In the genomic region with DNA sequence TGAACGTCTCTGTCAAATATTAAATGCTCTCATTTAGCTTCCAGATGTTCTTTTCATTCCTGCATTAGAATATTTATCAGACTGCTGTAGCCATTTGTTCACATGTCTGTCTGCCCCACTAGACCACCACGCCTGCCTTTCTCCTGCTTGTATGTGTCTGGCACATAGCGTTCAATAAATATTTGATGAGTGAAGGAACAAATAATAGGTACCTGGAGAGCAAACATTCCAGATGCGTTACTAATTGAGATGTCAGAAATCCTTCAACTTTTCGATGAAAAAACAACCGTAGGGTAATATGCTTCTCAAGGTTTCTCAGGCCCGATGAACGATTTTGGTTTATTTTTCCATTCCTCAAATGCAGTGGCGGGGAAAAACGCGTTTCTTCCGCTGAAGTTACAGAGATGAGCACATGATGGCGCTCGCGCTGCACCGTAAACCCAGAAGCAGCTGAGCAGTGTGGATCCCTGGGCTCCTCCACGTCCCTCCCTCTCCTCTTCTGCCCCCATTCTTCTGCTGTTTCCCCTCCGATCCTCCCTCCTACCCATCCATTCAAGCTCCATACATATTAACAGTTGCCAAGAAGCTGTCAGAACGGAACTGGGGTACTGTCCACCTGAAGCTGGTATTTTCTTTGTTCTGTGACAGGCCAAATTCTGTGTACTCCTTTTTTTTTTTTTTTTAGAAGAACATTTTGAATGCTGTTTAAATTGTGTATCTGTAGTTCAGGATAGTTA, we compare ENCODE assay signal across 8 cellular contexts.
DNase-seq lines count a peak whose midpoint lies in the region; ATAC-seq and TF ChIP-seq lines count a peak whose summit lies in the region.

No MANE protein-coding gene starts in this region.

- no peaks in the 10 kb centered on the region for H3K27me3 Mint-ChIP-seq in immature natural killer cell (ENCODE audit: low read depth in 3 of 3)
- no peaks in the 10 kb centered on the region for H3K27me3 Mint-ChIP-seq in CD8-positive, alpha-beta memory T cell

- H3K4me1 Mint-ChIP-seq in immature natural killer cell = no peaks in the 10 kb centered on the region
- H3K4me1 Mint-ChIP-seq in CD8-positive, alpha-beta memory T cell = no peaks in the 10 kb centered on the region

- H3K27ac Mint-ChIP-seq in immature natural killer cell = no peak overlapping the region
- peak overlapping the region in 1 of 8 donors; percentile 3 for H3K27ac Mint-ChIP-seq in CD8-positive, alpha-beta memory T cell

- peaks cover 7 to 47% (median 13%) of the 10 kb centered on the region in 6 donors for H3K9me3 Mint-ChIP-seq in immature natural killer cell
- peaks cover 2 to 36% (median 15%) of the 10 kb centered on the region in 5 donors for H3K9me3 Mint-ChIP-seq in CD8-positive, alpha-beta memory T cell

- H3K36me3 ChIP-seq in HAP-1 (replicated peaks) = no peaks in the 10 kb centered on the region
- H3K36me3 ChIP-seq in CD8-positive, alpha-beta memory T cell (ENCODE audit: insufficient read depth, low read length) = no peaks in the 10 kb centered on the region

- DNase-seq in D341Med (ENCODE audit: low spot score) (peak; percentile 88), HAP-1 (ENCODE audit: low spot score in 2 of 2) (peak; percentile 80 to 81), NCI-H2227 treated with DMSO at 0.1 percent for 48 hours (lab: John Stamatoyannopoulos, UW) (peak; percentile 94), astrocyte of the cerebellum (ENCODE audit: low read depth) (peak; percentile 44), hippocampal formation (lab: John Stamatoyannopoulos, UW) (peak; percentile 26 to 68), sciatic nerve (ENCODE audit: low spot score) (peak; percentile 77), immature natural killer cell (no peak)
- DNase-seq in CD8-positive, alpha-beta memory T cell = no peak

- H3K27me3 ChIP-seq in HAP-1 (ENCODE audit: low read depth) = no peaks in the 10 kb centered on the region
- no peaks in the 10 kb centered on the region for H3K27me3 ChIP-seq in CD8-positive, alpha-beta memory T cell (ENCODE audit: insufficient read depth, low read length, poor library complexity, severe bottlenecking)

- H3K4me3 Mint-ChIP-seq in immature natural killer cell = no peak overlapping the region
- H3K4me3 Mint-ChIP-seq in CD8-positive, alpha-beta memory T cell = no peak overlapping the region

- peak; percentile 93 for ATAC-seq in sciatic nerve

- no peaks in the 10 kb centered on the region for H3K36me3 Mint-ChIP-seq in immature natural killer cell
- no peaks in the 10 kb centered on the region for H3K36me3 Mint-ChIP-seq in CD8-positive, alpha-beta memory T cell

- TF ChIP-seq CTCF in astrocyte of the cerebellum (IDR thresholded peaks at IDR 0.05; ENCODE audit: low read depth, low read length, missing control alignments) = peak; percentile 80

- no peaks in the 10 kb centered on the region for H3K9me3 ChIP-seq in HAP-1
- no peaks in the 10 kb centered on the region for H3K9me3 ChIP-seq in CD8-positive, alpha-beta memory T cell (ENCODE audit: low read length)

- CTCF ChIA-PET in CD8-positive, alpha-beta memory T cell (lab: Charles Lee) = no interaction called here

- H3K4me1 ChIP-seq in HAP-1 = no peaks in the 10 kb centered on the region
- no peaks in the 10 kb centered on the region for H3K4me1 ChIP-seq in CD8-positive, alpha-beta memory T cell (ENCODE audit: insufficient read depth, low read length)

- intact Hi-C loops in sciatic nerve (cut with DNase I) = no loop called here

- H3K27ac ChIP-seq in CD8-positive, alpha-beta memory T cell (ENCODE audit: low read depth, low read length) = no peak overlapping the region

- no peak overlapping the region for H3K4me3 ChIP-seq in HAP-1
- H3K4me3 ChIP-seq in astrocyte of the cerebellum (ENCODE audit: low read depth, low read length) = peak overlapping the region; percentile 30
- H3K4me3 ChIP-seq in CD8-positive, alpha-beta memory T cell (ENCODE audit: low read length) = no peak overlapping the region

- POLR2A ChIA-PET in CD8-positive, alpha-beta memory T cell (lab: Charles Lee) = interaction anchor here (0.6 kb wide), 1 partner anchor 1199 kb away, joined by 7 read pairs; no protein-coding TSS in a partner anchor

- in situ Hi-C loops in HAP-1 (cut with MboI; ENCODE audit: low sequenced_read_pairs) (loop anchor here (25.0 kb wide), 1 partner anchor 1403 kb away; no protein-coding TSS in a partner anchor), astrocyte of the cerebellum (cut with HindIII; ENCODE audit: low sequenced_read_pairs) (loop anchor here (5.0 kb wide), 1 partner anchor 53 kb away; no protein-coding TSS in a partner anchor)

Comparison
In these comparisons a context has a peak if more than half of its experiments do, and no peak if none do; other contexts are left out.
1. DNase-seq: peak in D341Med (single experiment), HAP-1 (2 of 2), NCI-H2227 treated with DMSO at 0.1 percent for 48 hours (single experiment), astrocyte of the cerebellum (single experiment), hippocampal formation (2 of 2) and sciatic nerve (single experiment); none in immature natural killer cell (0 of 3) and CD8-positive, alpha-beta memory T cell (0 of 5).